9 cellular contexts compared by ENCODE assay signal in genomic region chr5:39420482-39421145, GRCh38. TPM values are rescaled to one million over a fixed set of nuclear protein-coding genes. Genes with fewer than 3 reads are reported as not detected.
DNase-seq lines count a peak whose midpoint lies in the region; ATAC-seq, FAIRE-seq and TF ChIP-seq lines count a peak whose summit lies in the region.
"Had no signal": no experiment of that assay in that cellular context is flagged by ENCODE, and none has a peak within 500 bp of the region (broad histone marks: within the 10 kb centered on the region; RNA-seq: fewer than 3 reads in every experiment).

No MANE protein-coding gene starts in this region.

- TF ChIP-seq CTCF in esophagus squamous epithelium (IDR thresholded peaks at IDR 0.05): no peak

- H3K9me3 ChIP-seq in MG63 (no peaks in the 10 kb centered on the region), esophagus squamous epithelium (no peaks in the 10 kb centered on the region), muscle layer of duodenum (ENCODE audit: control insufficient read depth in 1 of 2, low read length in 2 of 2) (no peaks in the 10 kb centered on the region)

- FAIRE-seq in A204.1 (lab: Jason Lieb, UNC): peak; percentile 30

- H3K27ac ChIP-seq in esophagus squamous epithelium (peak overlapping the region; percentile 39 to 85 (median 70)), muscle layer of duodenum (ENCODE audit: low read length) (peak overlapping the region; percentile 71)

- intact Hi-C loops in esophagus squamous epithelium (cut with DNase I): no loop called here

- H3K36me3 ChIP-seq in MG63: peaks cover 67% of the 10 kb centered on the region
- no peaks in the 10 kb centered on the region for H3K36me3 ChIP-seq in esophagus squamous epithelium
- H3K36me3 ChIP-seq in muscle layer of duodenum (ENCODE audit: control insufficient read depth in 1 of 2, insufficient read depth in 2 of 2, low read length in 2 of 2): peaks cover 0 to 7% of the 10 kb centered on the region in 2 donors

- H3K4me3 ChIP-seq in MG63: peak overlapping the region; percentile 70
- peak overlapping the region in 2 of 4 donors; percentile 8 to 70 for H3K4me3 ChIP-seq in esophagus squamous epithelium
- no peak overlapping the region for H3K4me3 ChIP-seq in muscle layer of duodenum (ENCODE audit: low read depth in 1 of 2, low read length in 2 of 2)

- DNase-seq in MG63: peak; percentile 88
- DNase-seq in esophagus squamous epithelium (lab: John Stamatoyannopoulos, UW): no peak
- no peak for DNase-seq in NCI-H1105 treated with DMSO at 0.1 percent for 48 hours (lab: John Stamatoyannopoulos, UW)
- DNase-seq in GM19238 (ENCODE audit: insufficient read length, low spot score): no peak
- no peak for DNase-seq in D341Med (ENCODE audit: low spot score)
- DNase-seq: naive thymus-derived CD8-positive, alpha-beta T cell had no signal

- no peak for TF ChIP-seq POLR2A in esophagus squamous epithelium (IDR thresholded peaks at IDR 0.05)

- H3K27me3 ChIP-seq in MG63 (no peaks in the 10 kb centered on the region), esophagus squamous epithelium (peaks cover 0 to 24% (median 0%) of the 10 kb centered on the region in 4 donors), muscle layer of duodenum (ENCODE audit: low read depth, low read length) (no peaks in the 10 kb centered on the region)

- WGBS in esophagus squamous epithelium, 2 donors: 43 to 45% methylated on average over 5 to 6 of the region's 6 CpGs

- H3K4me1 ChIP-seq in esophagus squamous epithelium (peaks cover 0 to 54% (median 2%) of the 10 kb centered on the region in 3 donors), muscle layer of duodenum (ENCODE audit: control insufficient read depth in 1 of 2, insufficient read depth in 2 of 2, low read length in 2 of 2) (peaks cover 4 to 6% of the 10 kb centered on the region in 2 donors)

- ATAC-seq in HG02623 (IDR thresholded peaks at IDR 0.05; ENCODE audit: unreplicated experiment): no peak
- ATAC-seq: naive thymus-derived CD8-positive, alpha-beta T cell had no signal

RNA-seq across cellular contexts. Expression of gene DAB2, which starts 4.2 kb away (rescaled TPM):
- total RNA-seq in MG63 (2014; rRNA removed; shearing (Covaris generic); ENCODE audit: low replicate concordance): 49.6 and 53.1 TPM in 2 replicates
- 10 to 100 TPM in 2 of 4 donors, 1 to 10 TPM in 1, under 1 TPM in 1; 0.95 to 35.1 (median 11.8) TPM for total RNA-seq in esophagus squamous epithelium

RNA-seq across cellular contexts. Expression of gene C9, which starts 56.3 kb away (rescaled TPM):
- total RNA-seq in MG63 (2014; rRNA removed; shearing (Covaris generic); ENCODE audit: low replicate concordance): not detected in 2 replicates
- not detected for total RNA-seq in esophagus squamous epithelium
- total RNA-seq: naive thymus-derived CD8-positive, alpha-beta T cell had no signal
